ENCODE assay signal across 9 cellular contexts in the genomic region with DNA sequence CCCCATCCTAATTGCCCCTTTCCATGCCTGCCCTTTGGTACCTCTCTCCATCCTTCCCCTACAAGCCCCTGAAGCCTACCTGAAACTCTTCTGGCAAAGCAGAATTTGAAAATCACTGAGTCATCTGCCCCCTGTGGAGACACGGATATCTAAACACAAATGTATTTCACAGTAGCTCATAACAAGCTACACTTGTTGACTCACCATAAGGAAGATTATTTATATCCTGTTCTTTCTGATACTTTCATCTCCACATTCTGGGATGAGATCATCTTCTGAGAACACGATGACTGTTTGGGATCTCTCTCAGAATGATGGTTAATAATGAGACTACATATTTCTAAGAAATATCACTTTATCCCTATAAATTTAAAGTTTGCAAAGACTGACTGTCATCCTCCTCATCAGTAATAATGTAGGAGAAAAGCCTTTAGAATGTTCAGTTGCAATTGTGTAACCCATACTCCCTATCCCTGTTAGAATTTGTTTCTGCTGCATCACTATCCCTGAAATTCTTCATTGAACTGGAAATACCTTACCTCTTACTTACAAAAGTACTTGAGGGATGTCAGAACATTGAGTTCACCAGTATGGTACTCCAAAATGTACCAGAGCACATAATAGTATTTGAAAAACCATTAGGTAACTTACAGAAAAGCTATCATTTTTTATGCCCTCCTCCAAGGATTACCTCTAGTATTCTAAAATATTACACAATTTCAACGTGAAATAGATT. TPM values are rescaled to one million over a fixed set of nuclear protein-coding genes. Genes with fewer than 3 reads are reported as not detected.
DNase-seq lines count a peak whose midpoint lies in the region; ATAC-seq and TF ChIP-seq lines count a peak whose summit lies in the region.
"Had no signal": no experiment of that assay in that cellular context is flagged by ENCODE, and none has a peak within 500 bp of the region (broad histone marks: within the 10 kb centered on the region; RNA-seq: fewer than 3 reads in every experiment).

No MANE protein-coding gene starts in this region.

- H3K36me3 ChIP-seq in RWPE2 (ENCODE audit: low read depth): peaks cover 27% of the 10 kb centered on the region
- H3K36me3 ChIP-seq in upper lobe of right lung: no peaks in the 10 kb centered on the region
- H3K36me3 ChIP-seq in vagina: no peaks in the 10 kb centered on the region
- H3K36me3 ChIP-seq: BLaER1 treated with 17β-estradiol and CSF1 and Interleukin-3, amounts not matched to agents 10 nM and 100 nM had no signal

- no peak for TF ChIP-seq POLR2A in vagina (IDR thresholded peaks at IDR 0.05)

- intact Hi-C loops in upper lobe of right lung (cut with DNase I) (no loop called here), vagina (cut with DNase I) (no loop called here)

- peak; percentile 53 for TF ChIP-seq CTCF in RWPE2 (IDR thresholded peaks at IDR 0.05; ENCODE audit: poor library complexity, severe bottlenecking)
- TF ChIP-seq CTCF in upper lobe of right lung (IDR thresholded peaks at IDR 0.05): no peak
- TF ChIP-seq CTCF in vagina (IDR thresholded peaks at IDR 0.05): no peak

- H3K27ac ChIP-seq in RWPE2 (ENCODE audit: poor library complexity, severe bottlenecking): peak overlapping the region; percentile 92
- H3K27ac ChIP-seq in upper lobe of right lung: peak overlapping the region; percentile 70
- H3K27ac ChIP-seq in vagina: no peak overlapping the region
- H3K27ac ChIP-seq: BLaER1 treated with 17β-estradiol and CSF1 and Interleukin-3, amounts not matched to agents 10 nM and 100 nM had no signal

- ATAC-seq in RWPE2 (ENCODE audit: low read depth): peak; percentile 97
- ATAC-seq in upper lobe of right lung: peak; percentile 91
- no peak for ATAC-seq in GM21825 (IDR thresholded peaks at IDR 0.05; ENCODE audit: unreplicated experiment)

- H3K27me3 ChIP-seq in RWPE2 (ENCODE audit: insufficient read depth, poor library complexity, severe bottlenecking) (no peaks in the 10 kb centered on the region), upper lobe of right lung (no peaks in the 10 kb centered on the region), vagina (no peaks in the 10 kb centered on the region)
- H3K27me3 ChIP-seq: BLaER1 treated with 17β-estradiol and CSF1 and Interleukin-3, amounts not matched to agents 10 nM and 100 nM had no signal

- H3K4me3 ChIP-seq in RWPE2 (ENCODE audit: severe bottlenecking): no peak overlapping the region
- H3K4me3 ChIP-seq in upper lobe of right lung: no peak overlapping the region
- no peak overlapping the region for H3K4me3 ChIP-seq in vagina
- H3K4me3 ChIP-seq: BLaER1 treated with 17β-estradiol and CSF1 and Interleukin-3, amounts not matched to agents 10 nM and 100 nM had no signal

- H3K4me1 ChIP-seq in RWPE2 (ENCODE audit: insufficient read depth, poor library complexity, severe bottlenecking) (peaks cover 23% of the 10 kb centered on the region), upper lobe of right lung (peaks cover 17% of the 10 kb centered on the region), vagina (peaks cover 8% of the 10 kb centered on the region)

- DNase-seq in NCI-H2171 treated with DMSO at 0.1 percent for 48 hours (lab: John Stamatoyannopoulos, UW) (peak; percentile 33), NCI-H2171 (lab: John Stamatoyannopoulos, UW) (no peak), RWPE2 (ENCODE audit: low spot score) (no peak), glomerular visceral epithelial cell (ENCODE audit: extremely low spot score) (peak; percentile 72), upper lobe of right lung (no peak), globus pallidus (ENCODE audit: low spot score) (no peak), vagina (ENCODE audit: extremely low spot score in 2 of 2) (no peak)

- H3K9me3 ChIP-seq in RWPE2 (ENCODE audit: severe bottlenecking) (no peaks in the 10 kb centered on the region), upper lobe of right lung (no peaks in the 10 kb centered on the region), vagina (no peaks in the 10 kb centered on the region)
- H3K9me3 ChIP-seq: BLaER1 treated with 17β-estradiol and CSF1 and Interleukin-3, amounts not matched to agents 10 nM and 100 nM had no signal

RNA-seq across cellular contexts. Expression of a gene that starts 32.9 kb away (rescaled TPM):
- total RNA-seq in upper lobe of right lung: 15.0 TPM
- 17.7 TPM for total RNA-seq in vagina

Comparison
In these comparisons a context has a peak if more than half of its experiments do, and no peak if none do; other contexts are left out.
1. DNase-seq: peak in NCI-H2171 treated with DMSO at 0.1 percent for 48 hours (single experiment) and glomerular visceral epithelial cell (single experiment); none in NCI-H2171 (single experiment), RWPE2 (single experiment), upper lobe of right lung (single experiment), globus pallidus (single experiment) and vagina (0 of 2).